ENCODE assay signal across 19 cellular contexts in genomic region chr1:94559921-94560320, GRCh38. TPM values are rescaled to one million over a fixed set of nuclear protein-coding genes. Genes with fewer than 3 reads are reported as not detected.
"Had no signal": no experiment of that assay in that cellular context is flagged by ENCODE, and none has a peak within 500 bp of the region (broad histone marks: within the 10 kb centered on the region; RNA-seq: fewer than 3 reads in every experiment).

No MANE protein-coding gene starts in this region.

- H3K27me3 ChIP-seq: brain microvascular endothelial cell, esophagus muscularis mucosa, heart right ventricle, sigmoid colon had no signal

- ATAC-seq: activated CD4-positive, alpha-beta T cell treated with anti-CD3 and anti-CD28 coated beads for 36 hours; activated T-helper 17 cell treated with anti-CD3 and anti-CD28 coated beads, Interleukin-2, amount 50 U/mL, for 72 hours; heart right ventricle; stimulated activated naive B cell treated with anti-CD40 and anti-IgM and Interleukin-4, amounts not matched to agents 10 μg/mL and 1 μg/mL and 100 μg/mL, for 72 hours; T-cell; WTC11 had no signal

- H3K27ac Mint-ChIP-seq: activated CD4-positive, alpha-beta memory T cell treated with anti-CD3 and anti-CD28 coated beads for 36 hours; activated CD4-positive, alpha-beta T cell treated with anti-CD3 and anti-CD28 coated beads for 36 hours; activated T-helper 17 cell treated with anti-CD3 and anti-CD28 coated beads, Interleukin-2, amount 50 U/mL, for 72 hours; nephron; stimulated activated naive B cell treated with anti-CD40 and anti-IgM and Interleukin-4, amounts not matched to agents 10 μg/mL and 1 μg/mL and 100 μg/mL, for 72 hours; T-cell; WTC11 had no signal

- H3K4me1 Mint-ChIP-seq: activated CD4-positive, alpha-beta T cell treated with anti-CD3 and anti-CD28 coated beads for 36 hours; activated T-helper 17 cell treated with anti-CD3 and anti-CD28 coated beads, Interleukin-2, amount 50 U/mL, for 72 hours; stimulated activated naive B cell treated with anti-CD40 and anti-IgM and Interleukin-4, amounts not matched to agents 10 μg/mL and 1 μg/mL and 100 μg/mL, for 72 hours; T-cell had no signal

- H3K27ac ChIP-seq: brain microvascular endothelial cell, coronary artery, heart right ventricle, sigmoid colon, thoracic aorta had no signal

- H3K9me3 Mint-ChIP-seq: activated CD4-positive, alpha-beta memory T cell treated with anti-CD3 and anti-CD28 coated beads for 36 hours; activated T-helper 17 cell treated with anti-CD3 and anti-CD28 coated beads, Interleukin-2, amount 50 U/mL, for 72 hours had no signal

- H3K4me3 Mint-ChIP-seq: activated CD4-positive, alpha-beta memory T cell treated with anti-CD3 and anti-CD28 coated beads for 36 hours; activated CD4-positive, alpha-beta T cell treated with anti-CD3 and anti-CD28 coated beads for 36 hours; activated T-helper 17 cell treated with anti-CD3 and anti-CD28 coated beads, Interleukin-2, amount 50 U/mL, for 72 hours; nephron; stimulated activated naive B cell treated with anti-CD40 and anti-IgM and Interleukin-4, amounts not matched to agents 10 μg/mL and 1 μg/mL and 100 μg/mL, for 72 hours; T-cell; WTC11 had no signal

- H3K36me3 ChIP-seq: brain microvascular endothelial cell, esophagus muscularis mucosa, heart right ventricle, sigmoid colon, thoracic aorta had no signal

- DNase-seq: activated CD4-positive, alpha-beta memory T cell treated with anti-CD3 and anti-CD28 coated beads for 36 hours; activated CD4-positive, alpha-beta T cell treated with anti-CD3 and anti-CD28 coated beads for 36 hours; activated naive CD4-positive, alpha-beta T cell treated with Interleukin-2 at 50 U/mL for 16 hours; anterior cingulate cortex; brain microvascular endothelial cell; heart right ventricle; nucleus accumbens; posterior cingulate gyrus; sigmoid colon; stimulated activated naive B cell treated with anti-CD40 and anti-IgM and Interleukin-4, amounts not matched to agents 10 μg/mL and 1 μg/mL and 100 μg/mL, for 72 hours; T-cell had no signal

- H3K36me3 Mint-ChIP-seq: activated CD4-positive, alpha-beta memory T cell treated with anti-CD3 and anti-CD28 coated beads for 36 hours; stimulated activated naive B cell treated with anti-CD40 and anti-IgM and Interleukin-4, amounts not matched to agents 10 μg/mL and 1 μg/mL and 100 μg/mL, for 72 hours; T-cell had no signal

- H3K4me3 ChIP-seq: coronary artery, esophagus muscularis mucosa, heart right ventricle, sigmoid colon, thoracic aorta had no signal

- H3K9me3 ChIP-seq: esophagus muscularis mucosa, heart right ventricle, sigmoid colon, thoracic aorta had no signal

- FAIRE-seq: endometrium, urothelium cell line had no signal

- H3K4me1 ChIP-seq: heart right ventricle, sigmoid colon had no signal

- H3K27me3 Mint-ChIP-seq: stimulated activated naive B cell treated with anti-CD40 and anti-IgM and Interleukin-4, amounts not matched to agents 10 μg/mL and 1 μg/mL and 100 μg/mL, for 72 hours had no signal

RNA-seq across cellular contexts. Expression of gene F3, which starts 18.4 kb away (rescaled TPM):
- total RNA-seq: activated T-helper 17 cell treated with anti-CD3 and anti-CD28 coated beads, Interleukin-2, amount 50 U/mL, for 72 hours had no signal
